Comparison of ENCODE assay signal across 7 cellular contexts in the genomic region with DNA sequence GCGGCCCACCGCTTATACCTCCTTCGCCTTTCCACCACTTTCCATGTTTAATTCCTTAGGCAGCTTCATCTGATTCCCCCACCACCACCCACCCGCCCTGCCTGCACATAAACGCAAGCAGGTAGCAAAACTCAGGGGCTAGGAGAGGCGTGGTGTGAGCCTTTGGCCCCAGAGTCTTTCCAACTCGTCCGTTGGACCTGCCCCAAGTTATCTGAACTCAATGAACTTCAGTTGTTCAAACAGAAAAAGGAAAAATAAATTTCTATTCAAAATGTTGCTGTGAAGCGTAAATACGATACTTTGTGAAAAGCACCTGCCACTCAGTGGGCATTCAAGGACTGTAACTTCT. TPM values are rescaled to one million over a fixed set of nuclear protein-coding genes. Genes with fewer than 3 reads are reported as not detected.
DNase-seq lines count a peak whose midpoint lies in the region; ATAC-seq and TF ChIP-seq lines count a peak whose summit lies in the region.

No MANE protein-coding gene starts in this region.

- H3K27me3 Mint-ChIP-seq in activated CD8-positive, alpha-beta T cell treated with anti-CD3 and anti-CD28 coated beads for 36 hours: peaks cover 29% of the 10 kb centered on the region

- 21 to 32% (median 24%) methylated on average over 10 of the region's 10 CpGs for WGBS in spleen, 5 donors

- peaks cover 13% of the 10 kb centered on the region for H3K27me3 ChIP-seq in HL-60 (ENCODE audit: insufficient read depth, poor library complexity, severe bottlenecking)
- peaks cover 0 to 53% (median 11%) of the 10 kb centered on the region in 7 donors for H3K27me3 ChIP-seq in spleen (replicated peaks in 1 of 7)

- TF ChIP-seq POLR2A in spleen (IDR thresholded peaks at IDR 0.05): no peak

- H3K27ac ChIP-seq in HL-60 (replicated peaks) (no peak overlapping the region), spleen (peak overlapping the region in 1 of 8 donors; percentile 72)

- DNase-seq in HL-60 (ENCODE audit: low read depth in 1 of 2, low spot score in 1 of 2) (no peak), spleen (no peak), HPDE6-E6E7 (ENCODE audit: extremely low spot score) (no peak), NCI-H146 (lab: John Stamatoyannopoulos, UW) (no peak)
- DNase-seq in activated CD8-positive, alpha-beta T cell treated with anti-CD3 and anti-CD28 coated beads for 36 hours: no peak
- no peak for DNase-seq in stimulated activated CD4-positive, alpha-beta T cell treated with anti-CD3 and anti-CD28 coated beads, Interleukin-2, amount 100 ng/mL, for 48 hours

- peaks cover 6% of the 10 kb centered on the region for H3K4me1 Mint-ChIP-seq in activated CD8-positive, alpha-beta T cell treated with anti-CD3 and anti-CD28 coated beads for 36 hours (ENCODE audit: low read depth)

- no peaks in the 10 kb centered on the region for H3K36me3 ChIP-seq in spleen

- CTCF ChIA-PET in activated CD8-positive, alpha-beta T cell treated with anti-CD3 and anti-CD28 coated beads for 36 hours (lab: Charles Lee): no interaction called here

- no peaks in the 10 kb centered on the region for H3K9me3 ChIP-seq in iPS-18c (ENCODE audit: control insufficient read depth, insufficient read depth, low read length)
- no peaks in the 10 kb centered on the region for H3K9me3 ChIP-seq in spleen

- H3K36me3 Mint-ChIP-seq in activated CD8-positive, alpha-beta T cell treated with anti-CD3 and anti-CD28 coated beads for 36 hours (ENCODE audit: low read depth): no peaks in the 10 kb centered on the region

- TF ChIP-seq CTCF in HL-60 (IDR thresholded peaks at IDR 0.05; ENCODE audit: insufficient read depth, low read length) (no peak), spleen (IDR thresholded peaks at IDR 0.05 in 8 of 11, conservative IDR thresholded peaks at IDR 0.05 in 3 of 11) (no peak)
- no peak for TF ChIP-seq CTCF in activated CD8-positive, alpha-beta T cell treated with anti-CD3 and anti-CD28 coated beads for 36 hours (IDR thresholded peaks at IDR 0.05)

- H3K4me1 ChIP-seq in spleen: peaks cover 5 to 23% (median 14%) of the 10 kb centered on the region in 6 donors

- peak overlapping the region; percentile 74 for H3K4me3 Mint-ChIP-seq in activated CD8-positive, alpha-beta T cell treated with anti-CD3 and anti-CD28 coated beads for 36 hours

- intact Hi-C loops in activated CD8-positive, alpha-beta T cell treated with anti-CD3 and anti-CD28 coated beads for 36 hours (cut with micrococcal nuclease): no loop called here
- intact Hi-C loops in spleen (cut with DNase I; ENCODE audit: low total_unique reads): no loop called here

- no peak overlapping the region for H3K27ac Mint-ChIP-seq in activated CD8-positive, alpha-beta T cell treated with anti-CD3 and anti-CD28 coated beads for 36 hours

- ATAC-seq in activated CD8-positive, alpha-beta T cell treated with anti-CD3 and anti-CD28 coated beads for 36 hours: no peak

- POLR2A ChIA-PET in activated CD8-positive, alpha-beta T cell treated with anti-CD3 and anti-CD28 coated beads for 36 hours (lab: Charles Lee): no interaction called here

- H3K4me3 ChIP-seq in HL-60 (replicated peaks; ENCODE audit: insufficient read depth, low read length) (peak overlapping the region; percentile 26), iPS-18c (ENCODE audit: insufficient read depth, low read depth, low read length) (peak overlapping the region; percentile 44; the same call in 1 of the 2 replicates), spleen (peak overlapping the region in 6 of 8 donors; percentile 62 to 91 (median 74))

- H3K9me3 Mint-ChIP-seq in activated CD8-positive, alpha-beta T cell treated with anti-CD3 and anti-CD28 coated beads for 36 hours: no peaks in the 10 kb centered on the region

RNA-seq across cellular contexts. Expression of gene CDON, which starts 0.8 kb away (rescaled TPM):
- 1 to 10 TPM; 3.2 to 4.0 TPM for total RNA-seq in activated CD8-positive, alpha-beta T cell treated with anti-CD3 and anti-CD28 coated beads for 36 hours
- total RNA-seq in spleen: 1 to 10 TPM; 1.8 to 5.3 (median 3.6) TPM
- under 1 TPM; 0.30 to 0.58 (median 0.45) TPM for polyA plus RNA-seq in spleen
